22 cellular contexts compared by ENCODE assay signal in genomic region chr4:3872834-3873313, GRCh38.
DNase-seq lines count a peak whose midpoint lies in the region; ATAC-seq, FAIRE-seq and TF ChIP-seq lines count a peak whose summit lies in the region.
"Had no signal": no experiment of that assay in that cellular context is flagged by ENCODE, and none has a peak within 500 bp of the region (broad histone marks: within the 10 kb centered on the region; RNA-seq: fewer than 3 reads in every experiment).

No MANE protein-coding gene starts in this region.

- H3F3A ChIP-seq in GM23338 (replicated peaks; ENCODE audit: low read depth) = 0 out of 2 replicates have a peak, but pooled peaks cover 3% of the 10 kb centered on the region

- H3K27ac Mint-ChIP-seq in GM23338 (no peak overlapping the region), naive B cell (no peak overlapping the region)
- H3K27ac Mint-ChIP-seq: activated CD4-positive, alpha-beta T cell treated with anti-CD3 and anti-CD28 coated beads, Interleukin-2, amount 10 ng/mL, durations not matched to agents 24 days and 14 days; activated CD8-positive, alpha-beta memory T cell treated with anti-CD3 and anti-CD28 coated beads, Interleukin-2, amount 10 ng/mL, durations not matched to agents 7 days and 5 days; activated naive CD4-positive, alpha-beta T cell treated with anti-CD3 and anti-CD28 coated beads, Interleukin-2, amount 50 U/mL, for 24 hours; activated T-helper 17 cell treated with anti-CD3 and anti-CD28 coated beads, Interleukin-2, amount 50 U/mL, for 72 hours; T-helper 2 cell treated with Interferon-gamma antibody and Interleukin-4, amounts not matched to agents 5 μg/mL and 100 μg/mL, for 36 hours had no signal

- H3K4me3 ChIP-seq in A549 (no peak overlapping the region), GM23338 (peak overlapping the region; percentile 59), coronary artery (no peak overlapping the region)
- H3K4me3 ChIP-seq: ovary, tibial artery had no signal

- H3K36me3 Mint-ChIP-seq in GM23338 (ENCODE audit: low read depth) (peaks cover 10% of the 10 kb centered on the region; the same call in 1 of the 3 replicates), naive B cell (peaks cover 11 to 17% of the 10 kb centered on the region in 2 donors)

- H3K4me2 ChIP-seq in A549 (no peak overlapping the region), GM23338 (peak overlapping the region; percentile 81)

- peaks cover 3% of the 10 kb centered on the region for H3K9me3 ChIP-seq in A549

- TF ChIP-seq CTCF in A549 (IDR thresholded peaks at IDR 0.05) = no peak
- no peak for TF ChIP-seq CTCF in GM23338 (conservative IDR thresholded peaks at IDR 0.05; ENCODE audit: low read depth in 2 of 2)
- no peak for TF ChIP-seq CTCF in coronary artery (IDR thresholded peaks at IDR 0.05)
- no peak for TF ChIP-seq CTCF in GM13976 (IDR thresholded peaks at IDR 0.05; ENCODE audit: borderline replicate concordance, control extremely low read depth, extremely low read depth, insufficient read depth, missing control alignments)

- peaks cover 42% of the 10 kb centered on the region for H3K27me3 Mint-ChIP-seq in GM23338 (ENCODE audit: insufficient read depth, low read depth, poor library complexity)
- H3K27me3 Mint-ChIP-seq in naive B cell = peaks cover 32 to 84% (median 72%) of the 10 kb centered on the region in 3 donors

- no peak overlapping the region for H2AFZ ChIP-seq in GM23338

- TF ChIP-seq POLR2A in A549 (IDR thresholded peaks at IDR 0.05; ENCODE audit: low read length) = no peak

- no peak for TF ChIP-seq EP300 in A549 (IDR thresholded peaks at IDR 0.05)

- ATAC-seq in A549 (no peak), GM23338 (peak; percentile 1; the same call in 2 of the 3 replicates), naive B cell (ENCODE audit: low read depth in 2 of 2) (no peak)
- ATAC-seq: activated CD8-positive, alpha-beta memory T cell treated with anti-CD3 and anti-CD28 coated beads, Interleukin-2, amount 10 ng/mL, durations not matched to agents 7 days and 5 days; activated T-helper 17 cell treated with anti-CD3 and anti-CD28 coated beads, Interleukin-2, amount 50 U/mL, for 72 hours had no signal

- POLR2A ChIA-PET in A549 (lab: Yijun Ruan, JAX) = no interaction called here

- DNase-seq in A549 (ENCODE audit: low read depth in 1 of 2, low spot score in 1 of 2) (no peak), GM23338 (ENCODE audit: low spot score) (peak; percentile 66), coronary artery (ENCODE audit: low spot score) (peak; percentile 35), naive B cell (no peak), GM13976 (ENCODE audit: low spot score) (no peak), nucleus accumbens (lab: John Stamatoyannopoulos, UW) (no peak), activated gamma-delta T cell (lab: John Stamatoyannopoulos, UW) (no peak)
- DNase-seq: ACHN; activated CD4-positive, alpha-beta T cell treated with anti-CD3 and anti-CD28 coated beads, Interleukin-2, amount 10 ng/mL, durations not matched to agents 24 days and 14 days; activated CD8-positive, alpha-beta memory T cell treated with anti-CD3 and anti-CD28 coated beads, Interleukin-2, amount 10 ng/mL, durations not matched to agents 7 days and 5 days; amygdala; C1 segment of cervical spinal cord; DMS79 treated with DMSO at 0.1 percent for 48 hours; Karpas-422; NCI-H1417 treated with DMSO at 0.1 percent for 48 hours; Right ventricle myocardium superior; stimulated activated CD4-positive, alpha-beta T cell treated with anti-CD3 and anti-CD28 coated beads, Interleukin-2, amount 100 ng/mL, for 24 hours had no signal

- H3K27ac ChIP-seq in A549 = no peak overlapping the region
- H3K27ac ChIP-seq in GM23338 (ENCODE audit: low read depth) = no peak overlapping the region
- no peak overlapping the region for H3K27ac ChIP-seq in coronary artery
- H3K27ac ChIP-seq: ovary, tibial artery had no signal

- H3K9me3 Mint-ChIP-seq in GM23338 (peaks cover 21% of the 10 kb centered on the region), naive B cell (peaks cover 0 to 14% (median 9%) of the 10 kb centered on the region in 7 donors)
- H3K9me3 Mint-ChIP-seq: activated naive CD4-positive, alpha-beta T cell treated with anti-CD3 and anti-CD28 coated beads, Interleukin-2, amount 50 U/mL, for 24 hours; T-helper 2 cell treated with Interferon-gamma antibody and Interleukin-4, amounts not matched to agents 5 μg/mL and 100 μg/mL, for 36 hours had no signal

- H3K4me1 Mint-ChIP-seq in GM23338 (peaks cover 17% of the 10 kb centered on the region), naive B cell (peaks cover 11 to 16% (median 12%) of the 10 kb centered on the region in 3 donors)
- H3K4me1 Mint-ChIP-seq: activated CD4-positive, alpha-beta T cell treated with anti-CD3 and anti-CD28 coated beads, Interleukin-2, amount 10 ng/mL, durations not matched to agents 24 days and 14 days had no signal

- no peaks in the 10 kb centered on the region for H3K79me2 ChIP-seq in GM23338 (replicated peaks; ENCODE audit: insufficient read depth)

- H4K20me1 ChIP-seq in GM23338 (replicated peaks; ENCODE audit: insufficient read depth) = no peaks in the 10 kb centered on the region

- in situ Hi-C loops in GM13976 (cut with MboI; ENCODE audit: low sequenced_read_pairs, unreplicated experiment) = no loop called here

- H3K9me2 ChIP-seq in GM23338 (ENCODE audit: insufficient read depth) = no peaks in the 10 kb centered on the region

- H3K27me3 ChIP-seq in GM23338 (ENCODE audit: insufficient read depth) = peaks cover 35% of the 10 kb centered on the region
- H3K27me3 ChIP-seq: ovary had no signal

- no peaks in the 10 kb centered on the region for H3K36me3 ChIP-seq in GM23338 (ENCODE audit: insufficient read depth)
- H3K36me3 ChIP-seq: ovary, tibial artery had no signal

- H3K4me3 Mint-ChIP-seq in GM23338 = peak overlapping the region; percentile 17
- peak overlapping the region in 5 of 8 donors; percentile 37 to 72 (median 59) for H3K4me3 Mint-ChIP-seq in naive B cell
- H3K4me3 Mint-ChIP-seq: activated CD4-positive, alpha-beta T cell treated with anti-CD3 and anti-CD28 coated beads, Interleukin-2, amount 10 ng/mL, durations not matched to agents 24 days and 14 days; activated CD8-positive, alpha-beta memory T cell treated with anti-CD3 and anti-CD28 coated beads, Interleukin-2, amount 10 ng/mL, durations not matched to agents 7 days and 5 days; activated naive CD4-positive, alpha-beta T cell treated with anti-CD3 and anti-CD28 coated beads, Interleukin-2, amount 50 U/mL, for 24 hours; activated T-helper 17 cell treated with anti-CD3 and anti-CD28 coated beads, Interleukin-2, amount 50 U/mL, for 72 hours; T-helper 2 cell treated with Interferon-gamma antibody and Interleukin-4, amounts not matched to agents 5 μg/mL and 100 μg/mL, for 36 hours had no signal

- no peak for FAIRE-seq in A549 (lab: Jason Lieb, UNC)

- TF ChIP-seq RAD21 in A549 (conservative IDR thresholded peaks at IDR 0.05 in 1 of 2, IDR thresholded peaks at IDR 0.05 in 1 of 2) = no peak

- H3K4me1 ChIP-seq in A549 (no peaks in the 10 kb centered on the region), GM23338 (ENCODE audit: insufficient read depth) (no peaks in the 10 kb centered on the region)

- WGBS in A549 (ENCODE audit: missing lambda C conversion rate) = 62% methylated on average over 17 of the region's 17 CpGs

- CTCF ChIA-PET in A549 (lab: Yijun Ruan, JAX) = interaction anchor here (0.6 to 0.8 kb wide), 2 partner anchors 8 to 732 kb away, joined by 3 read pairs; no protein-coding TSS in a partner anchor

TF ChIP-seq in A549, 52 proteins besides CTCF, POLR2A, EP300 and RAD21:
- TF ChIP-seq ZFP36 (IDR thresholded peaks at IDR 0.05; ENCODE audit: borderline replicate concordance, partially characterized antibody) (peak; percentile 66), NPAS2 (CRISPR knock-in tag; IDR thresholded peaks at IDR 0.05; ENCODE audit: borderline replicate concordance) (no peak)

TF ChIP-seq in GM23338, 12 proteins besides CTCF, POLR2A, EP300 and RAD21 (continues in another document):
- TF ChIP-seq ZNF331 (CRISPR knock-in tag; IDR thresholded peaks at IDR 0.05; ENCODE audit: low read depth) (no peak), POLR2AphosphoS5 (IDR thresholded peaks at IDR 0.05; ENCODE audit: low read depth) (no peak; the same call in 1 of the 2 replicates), STAT1 (IDR thresholded peaks at IDR 0.05; ENCODE audit: unreplicated experiment) (no peak)

Comparison
In these comparisons a context has a peak if more than half of its experiments do, and no peak if none do; other contexts are left out.
1. DNase-seq: peak in GM23338 (single experiment) and coronary artery (single experiment); none in A549 (0 of 2), naive B cell (single experiment), GM13976 (single experiment), nucleus accumbens (0 of 56) and activated gamma-delta T cell (single experiment).